14 cellular contexts compared by ENCODE assay signal in genomic region chr9:125959980-125960619, GRCh38.
"Had no signal": no experiment of that assay in that cellular context is flagged by ENCODE, and none has a peak within 500 bp of the region (broad histone marks: within the 10 kb centered on the region; RNA-seq: fewer than 3 reads in every experiment).

No MANE protein-coding gene starts in this region.

- H3K4me3 ChIP-seq: left ventricle myocardium inferior, right atrium auricular region, tibial artery, vagina had no signal

- FAIRE-seq: bronchial epithelial cell, islet of Langerhans, small intestine had no signal

- DNase-seq: activated CD4-positive, alpha-beta memory T cell treated with anti-CD3 and anti-CD28 coated beads for 36 hours; activated gamma-delta T cell; activated T-cell treated with anti-CD3 and anti-CD28 coated beads, Interleukin-2, amount 50 U/mL, for 48 hours; cortex of kidney; erythroblast; left ventricle myocardium inferior; small intestine; T-cell; T1000; tibial artery had no signal

- ATAC-seq: T-cell had no signal

- H3K27me3 ChIP-seq: right atrium auricular region, tibial artery, vagina had no signal

- H3K9me3 ChIP-seq: left ventricle myocardium inferior, right atrium auricular region, tibial artery, vagina had no signal
